Comparison of ENCODE assay signal across 14 cellular contexts in the genomic region with DNA sequence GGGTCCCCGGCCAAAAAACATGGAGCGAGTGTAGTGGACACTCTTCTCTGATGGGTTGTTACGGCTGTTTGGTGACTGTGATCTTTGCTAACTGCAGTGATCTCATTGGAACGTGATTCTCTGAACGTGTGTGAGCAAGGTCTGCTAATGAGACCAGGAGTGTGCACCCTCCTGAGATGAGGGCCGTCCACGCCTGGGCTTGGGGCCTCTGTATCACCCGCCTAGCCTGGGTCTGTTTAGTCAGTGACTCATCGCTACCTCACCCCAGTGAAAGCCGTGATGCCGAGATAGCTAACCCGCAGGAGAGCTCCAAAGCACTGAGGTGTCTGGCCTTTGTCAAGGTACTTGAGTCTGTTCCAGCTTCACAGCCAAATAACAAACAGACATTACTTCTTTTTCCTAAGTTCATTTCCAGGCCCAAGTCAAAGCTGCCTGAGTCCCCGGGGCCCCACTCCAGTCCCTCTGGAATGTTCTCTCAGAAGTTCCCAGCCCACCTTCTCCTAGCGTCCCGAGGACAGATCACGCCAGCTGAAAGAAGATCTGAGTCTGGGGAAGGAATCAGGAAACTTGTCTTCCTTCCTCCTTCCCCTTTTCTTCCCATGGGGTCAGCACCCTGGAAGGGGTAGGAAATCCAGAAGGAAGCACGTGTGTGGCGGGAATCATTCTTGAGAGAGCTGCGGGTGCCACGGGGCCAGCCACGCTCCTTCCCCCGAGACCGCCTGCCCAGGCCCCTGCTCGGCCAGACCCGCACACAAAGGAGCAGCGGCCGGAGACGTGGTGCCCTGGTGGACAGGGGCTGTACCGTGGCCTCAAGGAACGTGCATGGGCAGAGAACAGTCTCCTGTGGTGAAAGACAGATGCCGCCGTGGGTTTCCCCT. TPM values are rescaled to one million over a fixed set of nuclear protein-coding genes. Genes with fewer than 3 reads are reported as not detected.
A peak's percentile ranks its signal among the peaks of the same experiment; 100 is the strongest.
DNase-seq lines count a peak whose midpoint lies in the region; ATAC-seq and TF ChIP-seq lines count a peak whose summit lies in the region.
"Not testable (repeated sequence)": the region's sequence is repeated elsewhere in the genome, so short reads cannot be mapped to it uniquely, and the experiment has no call there.
"Had no signal": no experiment of that assay in that cellular context is flagged by ENCODE, and none has a peak within 500 bp of the region (broad histone marks: within the 10 kb centered on the region; RNA-seq: fewer than 3 reads in every experiment).

No MANE protein-coding gene starts in this region.

- DNase-seq in Caki2 (ENCODE audit: low read depth) (peak; percentile 67), HK-2 (ENCODE audit: unreplicated experiment) (peak; percentile 11), NCI-H345 (lab: John Stamatoyannopoulos, UW) (peak; percentile 25), RPMI7951 (ENCODE audit: low read depth) (peak; percentile 41), astrocyte of the hippocampus (ENCODE audit: low read depth, low spot score) (peak; percentile 23), glomerular visceral epithelial cell (ENCODE audit: extremely low spot score) (peak; percentile 44)
- not testable (repeated sequence) for DNase-seq in lower lobe of right lung, upper lobe of right lung

- not testable (repeated sequence) for H3K9me3 ChIP-seq in lower lobe of right lung, upper lobe of right lung

- not testable (repeated sequence) for H3K27me3 ChIP-seq in lower lobe of right lung (ENCODE audit: low read depth); upper lobe of right lung

- not testable (repeated sequence) for TF ChIP-seq CTCF in lower lobe of right lung (IDR thresholded peaks at IDR 0.05); upper lobe of right lung (IDR thresholded peaks at IDR 0.05)

- not testable (repeated sequence) for H3K27ac ChIP-seq in lower lobe of right lung, upper lobe of right lung

- ATAC-seq in lower lobe of right lung = peak; percentile 59 to 89
- ATAC-seq in upper lobe of right lung = peak; percentile 66

- not testable (repeated sequence) for H3K4me1 ChIP-seq in lower lobe of right lung, upper lobe of right lung

- in situ Hi-C loops in Caki2 (cut with HindIII; ENCODE audit: low pct_unique_long_range_greater_than_20kb, low sequenced_read_pairs) = not testable (repeated sequence)

- not testable (repeated sequence) for H3K4me3 ChIP-seq in lower lobe of right lung, upper lobe of right lung

- not testable (repeated sequence) for H3K36me3 ChIP-seq in lower lobe of right lung, upper lobe of right lung

- intact Hi-C loops in lower lobe of right lung (cut with DNase I); upper lobe of right lung (cut with DNase I): not testable (repeated sequence)

RNA-seq across cellular contexts. Expression of a gene that starts 4.8 kb away (rescaled TPM):
- not detected in 2 replicates for total RNA-seq in Caki2 (2014; rRNA removed; shearing (Covaris generic); ENCODE audit: low replicate concordance)
- total RNA-seq in RPMI7951 (2014; rRNA removed; shearing (Covaris generic)) = not detected in 2 replicates
- total RNA-seq in lower lobe of right lung = not detected
- not detected for total RNA-seq in upper lobe of right lung
- total RNA-seq: CD8-positive, alpha-beta memory T cell; Daoy; H7; PC-9; Right ventricle myocardium inferior; SK-MEL-5 had no signal

RNA-seq across cellular contexts. Expression of a gene that starts 29.0 kb away (rescaled TPM):
- not detected in 2 replicates for total RNA-seq in Caki2 (2014; rRNA removed; shearing (Covaris generic); ENCODE audit: low replicate concordance)
- not detected in 2 replicates for total RNA-seq in RPMI7951 (2014; rRNA removed; shearing (Covaris generic))
- not detected for total RNA-seq in lower lobe of right lung
- total RNA-seq in upper lobe of right lung = not detected
- total RNA-seq: CD8-positive, alpha-beta memory T cell; Daoy; PC-9; Right ventricle myocardium inferior; SK-MEL-5 had no signal
